Comparison of ENCODE assay signal across 1 cellular context in the genomic region with DNA sequence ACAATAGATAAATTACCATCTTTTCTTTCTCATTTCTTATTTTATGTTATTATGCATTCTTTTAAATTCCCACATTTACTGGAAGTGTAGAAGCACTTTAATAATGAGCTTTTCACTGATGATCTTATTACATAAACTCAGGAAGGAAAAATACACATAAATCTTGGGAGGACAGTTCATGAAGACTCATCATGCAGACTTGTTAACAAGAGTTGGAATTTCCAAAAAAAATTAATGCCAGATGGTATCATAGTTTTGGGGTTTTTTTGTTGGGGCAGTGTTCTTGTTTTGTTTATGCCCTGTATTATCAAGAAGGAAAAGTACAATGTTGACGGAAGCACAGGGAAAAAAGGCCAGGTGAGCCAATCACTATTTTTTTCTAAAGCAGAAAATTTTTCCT.
A peak's percentile ranks its signal among the peaks of the same experiment; 100 is the strongest.
TF ChIP-seq lines count a peak whose summit lies in the region.

No MANE protein-coding gene starts in this region.

TF ChIP-seq in SK-N-SH, 30 proteins besides CTCF, POLR2A, EP300 and RAD21:
- TF ChIP-seq, protein P1, sequence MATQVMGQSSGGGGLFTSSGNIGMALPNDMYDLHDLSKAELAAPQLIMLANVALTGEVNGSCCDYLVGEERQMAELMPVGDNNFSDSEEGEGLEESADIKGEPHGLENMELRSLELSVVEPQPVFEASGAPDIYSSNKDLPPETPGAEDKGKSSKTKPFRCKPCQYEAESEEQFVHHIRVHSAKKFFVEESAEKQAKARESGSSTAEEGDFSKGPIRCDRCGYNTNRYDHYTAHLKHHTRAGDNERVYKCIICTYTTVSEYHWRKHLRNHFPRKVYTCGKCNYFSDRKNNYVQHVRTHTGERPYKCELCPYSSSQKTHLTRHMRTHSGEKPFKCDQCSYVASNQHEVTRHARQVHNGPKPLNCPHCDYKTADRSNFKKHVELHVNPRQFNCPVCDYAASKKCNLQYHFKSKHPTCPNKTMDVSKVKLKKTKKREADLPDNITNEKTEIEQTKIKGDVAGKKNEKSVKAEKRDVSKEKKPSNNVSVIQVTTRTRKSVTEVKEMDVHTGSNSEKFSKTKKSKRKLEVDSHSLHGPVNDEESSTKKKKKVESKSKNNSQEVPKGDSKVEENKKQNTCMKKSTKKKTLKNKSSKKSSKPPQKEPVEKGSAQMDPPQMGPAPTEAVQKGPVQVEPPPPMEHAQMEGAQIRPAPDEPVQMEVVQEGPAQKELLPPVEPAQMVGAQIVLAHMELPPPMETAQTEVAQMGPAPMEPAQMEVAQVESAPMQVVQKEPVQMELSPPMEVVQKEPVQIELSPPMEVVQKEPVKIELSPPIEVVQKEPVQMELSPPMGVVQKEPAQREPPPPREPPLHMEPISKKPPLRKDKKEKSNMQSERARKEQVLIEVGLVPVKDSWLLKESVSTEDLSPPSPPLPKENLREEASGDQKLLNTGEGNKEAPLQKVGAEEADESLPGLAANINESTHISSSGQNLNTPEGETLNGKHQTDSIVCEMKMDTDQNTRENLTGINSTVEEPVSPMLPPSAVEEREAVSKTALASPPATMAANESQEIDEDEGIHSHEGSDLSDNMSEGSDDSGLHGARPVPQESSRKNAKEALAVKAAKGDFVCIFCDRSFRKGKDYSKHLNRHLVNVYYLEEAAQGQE (IDR thresholded peaks at IDR 0.05; ENCODE audit: low read depth, low read length), result no peak
- TF ChIP-seq MEF2A (IDR thresholded peaks at IDR 0.05; ENCODE audit: borderline replicate concordance, low read depth) (no peak), SIN3A (IDR thresholded peaks at IDR 0.05; ENCODE audit: borderline replicate concordance, low read depth, low read length) (no peak), TEAD4 (IDR thresholded peaks at IDR 0.05; ENCODE audit: borderline replicate concordance, insufficient read depth) (no peak), TCF12 (IDR thresholded peaks at IDR 0.05) (peak; percentile 53), FOXM1 (IDR thresholded peaks at IDR 0.05; ENCODE audit: low read depth) (no peak), YY1 (IDR thresholded peaks at IDR 0.05; ENCODE audit: low read depth) (no peak), GATA2 (CRISPR knock-in tag; IDR thresholded peaks at IDR 0.05) (no peak), EZH2phosphoT487 (IDR thresholded peaks at IDR 0.05; ENCODE audit: borderline replicate concordance, low read depth) (no peak), NRF1 (IDR thresholded peaks at IDR 0.05; ENCODE audit: low read depth, low read length) (no peak)
- TF ChIP-seq, protein P2, sequence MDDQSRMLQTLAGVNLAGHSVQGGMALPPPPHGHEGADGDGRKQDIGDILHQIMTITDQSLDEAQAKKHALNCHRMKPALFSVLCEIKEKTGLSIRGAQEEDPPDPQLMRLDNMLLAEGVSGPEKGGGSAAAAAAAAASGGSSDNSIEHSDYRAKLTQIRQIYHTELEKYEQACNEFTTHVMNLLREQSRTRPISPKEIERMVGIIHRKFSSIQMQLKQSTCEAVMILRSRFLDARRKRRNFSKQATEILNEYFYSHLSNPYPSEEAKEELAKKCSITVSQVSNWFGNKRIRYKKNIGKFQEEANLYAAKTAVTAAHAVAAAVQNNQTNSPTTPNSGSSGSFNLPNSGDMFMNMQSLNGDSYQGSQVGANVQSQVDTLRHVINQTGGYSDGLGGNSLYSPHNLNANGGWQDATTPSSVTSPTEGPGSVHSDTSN (IDR thresholded peaks at IDR 0.05), result peak; percentile 40; the same call in 1 of the 2 replicates
